Comparison of ENCODE assay signal across 16 cellular contexts in genomic region chr3:79809106-79809505, GRCh38. TPM values are rescaled to one million over a fixed set of nuclear protein-coding genes. Genes with fewer than 3 reads are reported as not detected.
DNase-seq lines count a peak whose midpoint lies in the region; ATAC-seq and TF ChIP-seq lines count a peak whose summit lies in the region.
"Had no signal": no experiment of that assay in that cellular context is flagged by ENCODE, and none has a peak within 500 bp of the region (broad histone marks: within the 10 kb centered on the region; RNA-seq: fewer than 3 reads in every experiment).

No MANE protein-coding gene starts in this region.

- H3K4me3 Mint-ChIP-seq in T-helper 2 cell treated with Interferon-gamma antibody and Interleukin-4, amounts not matched to agents 5 μg/mL and 100 μg/mL, for 36 hours = no peak overlapping the region
- H3K4me3 Mint-ChIP-seq: CD4-positive, alpha-beta memory T cell; HFFc6 had no signal

- peak; percentile 33 for DNase-seq in Caki2 (ENCODE audit: low read depth)
- peak; percentile 62 for DNase-seq in epithelial cell of proximal tubule (ENCODE audit: low read depth)
- peak; percentile 32 for DNase-seq in kidney tubule cell (ENCODE audit: low spot score)
- no peak for DNase-seq in T-helper 2 cell treated with Interferon-gamma antibody and Interleukin-4, amounts not matched to agents 5 μg/mL and 100 μg/mL, for 36 hours (ENCODE audit: low spot score)
- DNase-seq in stimulated activated naive CD8-positive, alpha-beta T cell treated with anti-CD3 and anti-CD28 coated beads, Interleukin-15, Interleukin-2, amounts not matched to agents 100 U/mL and 50 U/mL, for 24 hours = no peak
- DNase-seq in activated CD8-positive, alpha-beta memory T cell treated with anti-CD3 and anti-CD28 coated beads for 24 hours = no peak
- DNase-seq: 8988T; C1 segment of cervical spinal cord; CD4-positive, alpha-beta memory T cell; COR-L47; DMS153; DND-41; GOT3; HFFc6 had no signal

- no peak for ATAC-seq in stimulated activated naive CD8-positive, alpha-beta T cell treated with anti-CD3 and anti-CD28 coated beads, Interleukin-15, Interleukin-2, amounts not matched to agents 100 U/mL and 50 U/mL, for 24 hours
- ATAC-seq: A549 had no signal

- H3K27ac Mint-ChIP-seq in T-helper 2 cell treated with Interferon-gamma antibody and Interleukin-4, amounts not matched to agents 5 μg/mL and 100 μg/mL, for 36 hours = no peak overlapping the region
- H3K27ac Mint-ChIP-seq: CD4-positive, alpha-beta memory T cell; HFFc6 had no signal

- no peaks in the 10 kb centered on the region for H3K27me3 Mint-ChIP-seq in T-helper 2 cell treated with Interferon-gamma antibody and Interleukin-4, amounts not matched to agents 5 μg/mL and 100 μg/mL, for 36 hours (ENCODE audit: low read depth)
- H3K27me3 Mint-ChIP-seq: CD4-positive, alpha-beta memory T cell had no signal

- H3K9me3 Mint-ChIP-seq in T-helper 2 cell treated with Interferon-gamma antibody and Interleukin-4, amounts not matched to agents 5 μg/mL and 100 μg/mL, for 36 hours = peaks cover 10% of the 10 kb centered on the region

- no peaks in the 10 kb centered on the region for H3K36me3 Mint-ChIP-seq in T-helper 2 cell treated with Interferon-gamma antibody and Interleukin-4, amounts not matched to agents 5 μg/mL and 100 μg/mL, for 36 hours (ENCODE audit: low read depth)
- H3K36me3 Mint-ChIP-seq: CD4-positive, alpha-beta memory T cell had no signal

- no peak for TF ChIP-seq CTCF in epithelial cell of proximal tubule (conservative IDR thresholded peaks at IDR 0.05; ENCODE audit: low read depth, low read length)

- H3K4me1 Mint-ChIP-seq in T-helper 2 cell treated with Interferon-gamma antibody and Interleukin-4, amounts not matched to agents 5 μg/mL and 100 μg/mL, for 36 hours (ENCODE audit: low read depth) = no peaks in the 10 kb centered on the region
- H3K4me1 Mint-ChIP-seq: CD4-positive, alpha-beta memory T cell had no signal

- H3K4me3 ChIP-seq in epithelial cell of proximal tubule (ENCODE audit: low read depth, low read length) = no peak overlapping the region
- H3K4me3 ChIP-seq: A549, HAP-1 had no signal

- in situ Hi-C loops in Caki2 (cut with HindIII; ENCODE audit: low pct_unique_long_range_greater_than_20kb, low sequenced_read_pairs) = no loop called here

RNA-seq across cellular contexts. Expression of gene ROBO1, which starts 41.3 kb away (rescaled TPM):
- total RNA-seq in Caki2 (2014; rRNA removed; shearing (Covaris generic); ENCODE audit: low replicate concordance) = 0.46 and 0.54 TPM in 2 replicates
- 19.4 and 21.6 TPM in 2 replicates for total RNA-seq in epithelial cell of proximal tubule
- total RNA-seq: CD4-positive, alpha-beta memory T cell had no signal

Comparison
In these comparisons a context has a peak if more than half of its experiments do, and no peak if none do; other contexts are left out.
1. DNase-seq: peak in Caki2 (single experiment), epithelial cell of proximal tubule (single experiment) and kidney tubule cell (single experiment); none in T-helper 2 cell treated with Interferon-gamma antibody and Interleukin-4, amounts not matched to agents 5 μg/mL and 100 μg/mL, for 36 hours (single experiment), stimulated activated naive CD8-positive, alpha-beta T cell treated with anti-CD3 and anti-CD28 coated beads, Interleukin-15, Interleukin-2, amounts not matched to agents 100 U/mL and 50 U/mL, for 24 hours (single experiment) and activated CD8-positive, alpha-beta memory T cell treated with anti-CD3 and anti-CD28 coated beads for 24 hours (single experiment).
2. RNA of gene ROBO1, which starts 41.3 kb away (total RNA-seq): 19.4 to 21.6 TPM in epithelial cell of proximal tubule; 0.46 to 0.54 TPM in Caki2; every median in the first group is over 10 times any median in the second.